In genomic region chr1:150225546-150225945, GRCh38 we compare ENCODE assay signal across 14 cellular contexts. TPM values are rescaled to one million over a fixed set of nuclear protein-coding genes. Genes with fewer than 3 reads are reported as not detected.
A peak's percentile ranks its signal among the peaks of the same experiment; 100 is the strongest.
DNase-seq lines count a peak whose midpoint lies in the region; ATAC-seq lines count a peak whose summit lies in the region.
"Had no signal": no experiment of that assay in that cellular context is flagged by ENCODE, and none has a peak within 500 bp of the region (broad histone marks: within the 10 kb centered on the region; RNA-seq: fewer than 3 reads in every experiment).

No MANE protein-coding gene starts in this region.

- peak overlapping the region; percentile 57 for H3K27ac Mint-ChIP-seq in activated CD8-positive, alpha-beta memory T cell treated with anti-CD3 and anti-CD28 coated beads, Interleukin-2, amount 10 ng/mL, durations not matched to agents 7 days and 5 days
- peak overlapping the region; percentile 3 to 38 for H3K27ac Mint-ChIP-seq in effector memory CD8-positive, alpha-beta T cell
- peak overlapping the region; percentile 78 for H3K27ac Mint-ChIP-seq in stimulated activated effector memory CD8-positive, alpha-beta T cell treated with anti-CD3 and anti-CD28 coated beads, Interleukin-12 subunit alpha, Interleukin-12 subunit beta, amount 100 ng/mL, for 72 hours
- no peak overlapping the region for H3K27ac Mint-ChIP-seq in activated naive CD4-positive, alpha-beta T cell treated with anti-CD3 and anti-CD28 coated beads for 36 hours

- peaks cover 55% of the 10 kb centered on the region for H3K36me3 Mint-ChIP-seq in activated CD8-positive, alpha-beta memory T cell treated with anti-CD3 and anti-CD28 coated beads, Interleukin-2, amount 10 ng/mL, durations not matched to agents 7 days and 5 days
- peaks cover 80% of the 10 kb centered on the region for H3K36me3 Mint-ChIP-seq in effector memory CD8-positive, alpha-beta T cell (ENCODE audit: insufficient read depth)
- no peaks in the 10 kb centered on the region for H3K36me3 Mint-ChIP-seq in stimulated activated effector memory CD8-positive, alpha-beta T cell treated with anti-CD3 and anti-CD28 coated beads, Interleukin-12 subunit alpha, Interleukin-12 subunit beta, amount 100 ng/mL, for 72 hours
- H3K36me3 Mint-ChIP-seq in activated naive CD4-positive, alpha-beta T cell treated with anti-CD3 and anti-CD28 coated beads for 36 hours (ENCODE audit: low read depth) = peaks cover 49% of the 10 kb centered on the region

- CTCF ChIA-PET in activated CD8-positive, alpha-beta memory T cell treated with anti-CD3 and anti-CD28 coated beads, Interleukin-2, amount 10 ng/mL, durations not matched to agents 7 days and 5 days (lab: Charles Lee) = interaction anchor here (1.2 to 1.8 kb wide), 5 partner anchors 8 to 153 kb away, joined by 3 to 9 read pairs (median 4); no protein-coding TSS in a partner anchor
- CTCF ChIA-PET in activated naive CD4-positive, alpha-beta T cell treated with anti-CD3 and anti-CD28 coated beads for 36 hours (lab: Charles Lee) = interaction anchor here (0.6 to 0.7 kb wide), 2 partner anchors 12 to 114 kb away, joined by 3 to 4 read pairs; no protein-coding TSS in a partner anchor

- peaks cover 19% of the 10 kb centered on the region for H3K4me1 Mint-ChIP-seq in activated CD8-positive, alpha-beta memory T cell treated with anti-CD3 and anti-CD28 coated beads, Interleukin-2, amount 10 ng/mL, durations not matched to agents 7 days and 5 days
- no peaks in the 10 kb centered on the region for H3K4me1 Mint-ChIP-seq in effector memory CD8-positive, alpha-beta T cell (ENCODE audit: low read depth in 2 of 2)
- peaks cover 6% of the 10 kb centered on the region for H3K4me1 Mint-ChIP-seq in stimulated activated effector memory CD8-positive, alpha-beta T cell treated with anti-CD3 and anti-CD28 coated beads, Interleukin-12 subunit alpha, Interleukin-12 subunit beta, amount 100 ng/mL, for 72 hours
- peaks cover 3% of the 10 kb centered on the region for H3K4me1 Mint-ChIP-seq in activated naive CD4-positive, alpha-beta T cell treated with anti-CD3 and anti-CD28 coated beads for 36 hours (ENCODE audit: low read depth)

- no peak for ATAC-seq in activated CD8-positive, alpha-beta memory T cell treated with anti-CD3 and anti-CD28 coated beads, Interleukin-2, amount 10 ng/mL, durations not matched to agents 7 days and 5 days
- ATAC-seq in effector memory CD8-positive, alpha-beta T cell (replicated peaks) = no peak
- ATAC-seq in stimulated activated effector memory CD8-positive, alpha-beta T cell treated with anti-CD3 and anti-CD28 coated beads, Interleukin-12 subunit alpha, Interleukin-12 subunit beta, amount 100 ng/mL, for 72 hours = no peak
- ATAC-seq: HCT116, HepG2 had no signal

- intact Hi-C loops in activated naive CD4-positive, alpha-beta T cell treated with anti-CD3 and anti-CD28 coated beads for 36 hours (cut with micrococcal nuclease) = no loop called here

- no peaks in the 10 kb centered on the region for H3K9me3 Mint-ChIP-seq in activated CD8-positive, alpha-beta memory T cell treated with anti-CD3 and anti-CD28 coated beads, Interleukin-2, amount 10 ng/mL, durations not matched to agents 7 days and 5 days (ENCODE audit: low read depth)
- H3K9me3 Mint-ChIP-seq in effector memory CD8-positive, alpha-beta T cell = no peaks in the 10 kb centered on the region
- no peaks in the 10 kb centered on the region for H3K9me3 Mint-ChIP-seq in stimulated activated effector memory CD8-positive, alpha-beta T cell treated with anti-CD3 and anti-CD28 coated beads, Interleukin-12 subunit alpha, Interleukin-12 subunit beta, amount 100 ng/mL, for 72 hours
- H3K9me3 Mint-ChIP-seq in activated naive CD4-positive, alpha-beta T cell treated with anti-CD3 and anti-CD28 coated beads for 36 hours = no peaks in the 10 kb centered on the region
- H3K9me3 Mint-ChIP-seq: CD8-positive, alpha-beta memory T cell had no signal

- no peaks in the 10 kb centered on the region for H3K27me3 Mint-ChIP-seq in activated CD8-positive, alpha-beta memory T cell treated with anti-CD3 and anti-CD28 coated beads, Interleukin-2, amount 10 ng/mL, durations not matched to agents 7 days and 5 days
- no peaks in the 10 kb centered on the region for H3K27me3 Mint-ChIP-seq in effector memory CD8-positive, alpha-beta T cell
- no peaks in the 10 kb centered on the region for H3K27me3 Mint-ChIP-seq in activated naive CD4-positive, alpha-beta T cell treated with anti-CD3 and anti-CD28 coated beads for 36 hours (ENCODE audit: low read depth)
- H3K27me3 Mint-ChIP-seq: CD8-positive, alpha-beta memory T cell had no signal

- no peak for DNase-seq in activated CD8-positive, alpha-beta memory T cell treated with anti-CD3 and anti-CD28 coated beads, Interleukin-2, amount 10 ng/mL, durations not matched to agents 7 days and 5 days
- DNase-seq in activated CD8-positive, alpha-beta memory T cell treated with anti-CD3 and anti-CD28 coated beads, Interleukin-2, amount 50 U/mL, for 48 hours = no peak
- no peak for DNase-seq in effector memory CD8-positive, alpha-beta T cell
- DNase-seq in stimulated activated effector memory CD8-positive, alpha-beta T cell treated with anti-CD3 and anti-CD28 coated beads, Interleukin-12 subunit alpha, Interleukin-12 subunit beta, amount 100 ng/mL, for 72 hours (ENCODE audit: low spot score in 2 of 2) = no peak
- DNase-seq in NCI-H2196 treated with DMSO at 0.1 percent for 48 hours (lab: John Stamatoyannopoulos, UW; ENCODE audit: unreplicated experiment) (no peak), RPMI8226 (no peak)
- DNase-seq in activated naive CD4-positive, alpha-beta T cell treated with anti-CD3 and anti-CD28 coated beads for 36 hours = no peak
- DNase-seq: Caco-2; CD8-positive, alpha-beta memory T cell; DND-41; GDM1; GM23248 had no signal

- no peak overlapping the region for H3K4me3 Mint-ChIP-seq in activated CD8-positive, alpha-beta memory T cell treated with anti-CD3 and anti-CD28 coated beads, Interleukin-2, amount 10 ng/mL, durations not matched to agents 7 days and 5 days
- no peak overlapping the region for H3K4me3 Mint-ChIP-seq in effector memory CD8-positive, alpha-beta T cell
- H3K4me3 Mint-ChIP-seq in stimulated activated effector memory CD8-positive, alpha-beta T cell treated with anti-CD3 and anti-CD28 coated beads, Interleukin-12 subunit alpha, Interleukin-12 subunit beta, amount 100 ng/mL, for 72 hours = no peak overlapping the region
- H3K4me3 Mint-ChIP-seq in activated naive CD4-positive, alpha-beta T cell treated with anti-CD3 and anti-CD28 coated beads for 36 hours = no peak overlapping the region
- H3K4me3 Mint-ChIP-seq: CD8-positive, alpha-beta memory T cell had no signal

RNA-seq across cellular contexts. Expression of gene ANP32E, which starts 10.4 kb away (rescaled TPM):
- total RNA-seq in activated CD8-positive, alpha-beta memory T cell treated with anti-CD3 and anti-CD28 coated beads, Interleukin-2, amount 10 ng/mL, durations not matched to agents 7 days and 5 days = 100 to 1,000 TPM; 130 to 173 TPM
- 100 to 1,000 TPM; 201 to 202 TPM for total RNA-seq in activated naive CD4-positive, alpha-beta T cell treated with anti-CD3 and anti-CD28 coated beads for 36 hours

RNA-seq across cellular contexts. Expression of gene CA14, which starts 32.0 kb away (rescaled TPM):
- total RNA-seq in activated CD8-positive, alpha-beta memory T cell treated with anti-CD3 and anti-CD28 coated beads, Interleukin-2, amount 10 ng/mL, durations not matched to agents 7 days and 5 days = not detected
- not detected for total RNA-seq in activated naive CD4-positive, alpha-beta T cell treated with anti-CD3 and anti-CD28 coated beads for 36 hours
- total RNA-seq: Caco-2; CD8-positive, alpha-beta memory T cell; GM23248 had no signal

RNA-seq across cellular contexts. Expression of gene APH1A, which starts 43.3 kb away (rescaled TPM):
- 100 to 1,000 TPM; 122 to 142 TPM for total RNA-seq in activated CD8-positive, alpha-beta memory T cell treated with anti-CD3 and anti-CD28 coated beads, Interleukin-2, amount 10 ng/mL, durations not matched to agents 7 days and 5 days
- total RNA-seq in activated naive CD4-positive, alpha-beta T cell treated with anti-CD3 and anti-CD28 coated beads for 36 hours = 10 to 100 TPM; 71.2 to 75.7 TPM

RNA-seq across cellular contexts. Expression of gene C1orf54, which starts 47.0 kb away (rescaled TPM):
- total RNA-seq in activated CD8-positive, alpha-beta memory T cell treated with anti-CD3 and anti-CD28 coated beads, Interleukin-2, amount 10 ng/mL, durations not matched to agents 7 days and 5 days = 1 to 10 TPM in 1 of 2 experiments, under 1 TPM in 1; 0.40 to 1.8 TPM
- under 1 TPM; 0.41 to 0.86 TPM for total RNA-seq in activated naive CD4-positive, alpha-beta T cell treated with anti-CD3 and anti-CD28 coated beads for 36 hours

RNA-seq across cellular contexts. Expression of gene CIART, which starts 56.8 kb away (rescaled TPM):
- 1 to 10 TPM in 1 of 2 experiments, under 1 TPM in 1; 0.44 to 1.7 TPM for total RNA-seq in activated CD8-positive, alpha-beta memory T cell treated with anti-CD3 and anti-CD28 coated beads, Interleukin-2, amount 10 ng/mL, durations not matched to agents 7 days and 5 days
- 1 to 10 TPM in 1 of 2 experiments, under 1 TPM in 1; 0.84 to 1.0 TPM for total RNA-seq in activated naive CD4-positive, alpha-beta T cell treated with anti-CD3 and anti-CD28 coated beads for 36 hours
- total RNA-seq: HepG2 had no signal
